Comparison of ENCODE assay signal across 8 cellular contexts in the genomic region with DNA sequence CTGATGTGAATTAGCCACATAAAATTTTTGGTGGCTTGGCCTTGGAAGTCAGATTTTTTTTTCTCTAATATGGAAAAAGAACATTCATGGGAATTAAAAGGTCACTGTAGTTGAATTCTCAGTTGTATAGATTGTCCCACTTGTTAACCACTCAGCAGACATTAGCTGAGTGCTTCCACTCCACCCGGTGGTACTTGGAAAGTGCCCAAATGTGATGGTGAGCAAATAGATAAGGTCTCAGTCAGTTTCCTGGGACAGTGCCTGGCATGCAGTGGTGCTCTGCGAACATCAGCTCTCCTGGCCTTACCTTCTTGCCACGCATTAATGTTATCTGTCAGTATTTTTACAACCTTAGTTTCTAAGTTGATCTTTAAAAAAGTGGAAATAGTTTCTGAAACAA. TPM values are rescaled to one million over a fixed set of nuclear protein-coding genes. Genes with fewer than 3 reads are reported as not detected.
DNase-seq lines count a peak whose midpoint lies in the region; ATAC-seq, FAIRE-seq and TF ChIP-seq lines count a peak whose summit lies in the region.

No MANE protein-coding gene starts in this region.

- H3K79me2 ChIP-seq in K562 (ENCODE audit: control insufficient read depth, insufficient read depth, low read length): peaks cover 99% of the 10 kb centered on the region

- H3K9me1 ChIP-seq in K562 (ENCODE audit: control insufficient read depth, insufficient read depth, low read length): no peaks in the 10 kb centered on the region

- no peak for TF ChIP-seq RAD21 in K562 (CRISPR knock-in tag; conservative IDR thresholded peaks at IDR 0.05 in 1 of 2, IDR thresholded peaks at IDR 0.05 in 1 of 2)

- peak overlapping the region; percentile 94 for H3K4me2 ChIP-seq in K562 (ENCODE audit: insufficient read depth, low read length)

- in situ Hi-C loops in K562 (cut with MboI): no loop called here

- FAIRE-seq in K562 (lab: Jason Lieb, UNC): no peak

- TF ChIP-seq CTCF in AG04450 (IDR thresholded peaks at IDR 0.05; ENCODE audit: low read depth, low read length): no peak
- no peak for TF ChIP-seq CTCF in K562 (IDR thresholded peaks at IDR 0.05 in 2 of 3, conservative IDR thresholded peaks at IDR 0.05 in 1 of 3; ENCODE audit: insufficient read depth in 2 of 3, low read depth in 1 of 3, low read length in 3 of 3)
- TF ChIP-seq CTCF in right lobe of liver (IDR thresholded peaks at IDR 0.05): no peak

- CTCF ChIA-PET in AG04450 (lab: Charles Lee) (no interaction called here), K562 (lab: Yijun Ruan, JAX; ENCODE audit: low intra/inter-chr PET ratio) (no interaction called here)

- no peak for DNase-seq in AG04450 (ENCODE audit: low read depth, low spot score)
- DNase-seq in HuH-7 (ENCODE audit: low spot score): peak; percentile 25
- peak in 2 of 4 experiments; percentile 17 to 58 for DNase-seq in K562 (ENCODE audit: extremely low read depth in 1 of 4, low spot score in 3 of 4)
- peak in 1 of 3 donors; percentile 34 for DNase-seq in right lobe of liver
- no peak for DNase-seq in AML-193 (lab: John Stamatoyannopoulos, UW)
- DNase-seq in mesenteric fat pad (ENCODE audit: low spot score): no peak
- no peak for DNase-seq in cerebellar cortex (ENCODE audit: low spot score)
- no peak for DNase-seq in NCI-H345 treated with DMSO at 0.1 percent for 48 hours (lab: John Stamatoyannopoulos, UW; ENCODE audit: unreplicated experiment)

- H3K9me3 ChIP-seq in AG04450 (ENCODE audit: control insufficient read depth, insufficient read depth, low read length) (peaks cover 4% of the 10 kb centered on the region; the same call in 1 of the 2 replicates), K562 (replicated peaks; ENCODE audit: control insufficient read depth, insufficient read depth, low read depth, low read length) (no peaks in the 10 kb centered on the region), right lobe of liver (no peaks in the 10 kb centered on the region)

- intact Hi-C loops in K562 (cut with micrococcal nuclease): loop anchor here (2.0 kb wide), 1 partner anchor 29 kb away; the partner anchor contains the start of gene TAF3
- intact Hi-C loops in right lobe of liver (cut with DNase I): no loop called here

- H4K20me1 ChIP-seq in K562 (replicated peaks; ENCODE audit: control insufficient read depth, insufficient read depth, low read length): peaks cover 19% of the 10 kb centered on the region; the same call in 1 of the 2 replicates

- no peak for TF ChIP-seq EP300 in K562 (IDR thresholded peaks at IDR 0.05; ENCODE audit: low read length)

- no TSS peak for BruUV-seq in K562 (replicated peaks; lab: Mats Ljungman, UMichigan)

- ATAC-seq in K562 (no peak), right lobe of liver (peak in 1 of 4 donors; percentile 8)

- peaks cover 42% of the 10 kb centered on the region for H3K36me3 ChIP-seq in K562 (ENCODE audit: control insufficient read depth, insufficient read depth, low read length)
- H3K36me3 ChIP-seq in right lobe of liver: no peaks in the 10 kb centered on the region

- no peak for TF ChIP-seq POLR2A in K562 (conservative IDR thresholded peaks at IDR 0.05)
- no peak for TF ChIP-seq POLR2A in right lobe of liver (IDR thresholded peaks at IDR 0.05)

- H3K27me3 ChIP-seq in AG04450 (ENCODE audit: control insufficient read depth, insufficient read depth, low read length) (no peaks in the 10 kb centered on the region), K562 (ENCODE audit: control insufficient read depth in 2 of 2, insufficient read depth in 2 of 2, low read length in 2 of 2) (no peaks in the 10 kb centered on the region), right lobe of liver (no peaks in the 10 kb centered on the region)

- peaks cover 4 to 13% of the 10 kb centered on the region in 2 experiments; a peak in 4 of 5 replicates for H3K4me1 ChIP-seq in K562 (replicated peaks in 1 of 2; ENCODE audit: control insufficient read depth in 2 of 2, insufficient read depth in 2 of 2, low read length in 2 of 2)
- peaks cover 0 to 36% (median 9%) of the 10 kb centered on the region in 4 donors for H3K4me1 ChIP-seq in right lobe of liver

- 7% methylated on average over 3 of the region's 3 CpGs for WGBS in K562 (ENCODE audit: insufficient coverage, low coverage, missing lambda C conversion rate)
- WGBS in right lobe of liver (ENCODE audit: insufficient coverage, low coverage, low lambda C conversion rate, missing lambda C conversion rate): 15% methylated on average over 3 of the region's 3 CpGs

- H2AFZ ChIP-seq in K562 (ENCODE audit: low read depth, low read length): no peak overlapping the region

- H3K4me3 ChIP-seq in AG04450 (ENCODE audit: low read depth, low read length) (peak overlapping the region; percentile 98), K562 (peak overlapping the region; percentile 92), right lobe of liver (peak overlapping the region; percentile 85 to 97 (median 95))

- H3K27ac ChIP-seq in AG04450 (ENCODE audit: low read depth, low read length) (no peak overlapping the region), K562 (ENCODE audit: extremely low read depth, low read depth, low read length) (peak overlapping the region; percentile 87; the same call in 1 of the 3 replicates), right lobe of liver (no peak overlapping the region)

- H3K9ac ChIP-seq in K562 (ENCODE audit: insufficient read depth in 1 of 2, low read depth in 2 of 2, low read length in 2 of 2): peak overlapping the region in 1 of 2 experiments; percentile 94; a peak in 3 of 4 replicates

- POLR2A ChIA-PET in AG04450 (lab: Yijun Ruan, JAX): no interaction called here
- POLR2A ChIA-PET in K562 (lab: Yijun Ruan, JAX): interaction anchor here (1.4 to 3.1 kb wide), 2 partner anchors 26 to 29 kb away, joined by 3 to 12 read pairs; partner anchors contain the start of gene TAF3

RNA-seq across cellular contexts. Expression of gene ATP5F1C, which starts 1.4 kb away (rescaled TPM):
- polyA plus RNA-seq in AG04450 (2011; rRNA removed): 378 and 456 TPM in 2 replicates
- 110 and 141 TPM in 2 replicates for polyA minus RNA-seq in AG04450 (2011; rRNA and poly(A)+ RNA removed)
- 125 and 199 TPM in 2 replicates for total RNA-seq in K562 (2011; cell fraction: chromatin; rRNA removed; ENCODE audit: low replicate concordance)
- 102 and 104 TPM in 2 replicates for total RNA-seq in K562 (2011; cell fraction: nucleolus; rRNA removed)
- total RNA-seq in K562 (2011; cell fraction: nucleoplasm; rRNA removed): 144 and 173 TPM in 2 replicates
- 356 and 389 TPM in 2 replicates for total RNA-seq in K562 (2014; rRNA removed)
- total RNA-seq in K562 (2014; rRNA removed; fragmentation: Illumina TruSeq; extraction: Trizol): 559 and 608 TPM in 2 replicates
- 452 and 493 TPM in 2 replicates for total RNA-seq in K562 (2015; rRNA removed; fragmentation: Illumina TruSeq; extraction: Trizol)
- total RNA-seq in K562 (2021): 409 and 465 TPM in 2 replicates
- polyA plus RNA-seq in K562 (2011; rRNA removed): 766 and 904 TPM in 2 replicates
- polyA plus RNA-seq in K562 (2011; cell fraction: cytosol; rRNA removed): 279 and 353 TPM in 2 replicates
- polyA plus RNA-seq in K562 (2011; cell fraction: nucleus; rRNA removed): 162 and 279 TPM in 2 replicates
- 367 and 617 TPM in 2 replicates for polyA plus RNA-seq in K562 (2012)
- polyA plus RNA-seq in K562 (2014; fragmentation: Illumina TruSeq; extraction: Trizol): 466 and 557 TPM in 2 replicates
- 1,000 to 10,000 TPM; 1,372 to 1,475 TPM for polyA plus RNA-seq in K562 (2014; fragmentation: Nextera tagmentation; extraction: Ambion mirVana)
- 557 and 719 TPM in 2 replicates for polyA plus RNA-seq in K562 (2014; rRNA removed)
- polyA minus RNA-seq in K562 (2011; rRNA and poly(A)+ RNA removed): 359 and 407 TPM in 2 replicates
- polyA minus RNA-seq in K562 (2011; cell fraction: cytosol; rRNA and poly(A)+ RNA removed): 174 and 190 TPM in 2 replicates
- polyA minus RNA-seq in K562 (2011; cell fraction: nucleus; rRNA and poly(A)+ RNA removed): 66.1 and 141 TPM in 2 replicates
- 100 to 1,000 TPM; 177 to 376 (median 210) TPM for total RNA-seq in right lobe of liver
- 206 TPM for total RNA-seq in mesenteric fat pad

RNA-seq across cellular contexts. Expression of gene KIN, which starts 1.6 kb away (rescaled TPM):
- polyA plus RNA-seq in AG04450 (2011; rRNA removed): 10.2 and 16.0 TPM in 2 replicates
- polyA minus RNA-seq in AG04450 (2011; rRNA and poly(A)+ RNA removed): 3.1 and 5.0 TPM in 2 replicates
- total RNA-seq in K562 (2011; cell fraction: chromatin; rRNA removed; ENCODE audit: low replicate concordance): 9.9 and 21.8 TPM in 2 replicates
- total RNA-seq in K562 (2011; cell fraction: nucleolus; rRNA removed): 6.8 TPM in 2 replicates
- total RNA-seq in K562 (2011; cell fraction: nucleoplasm; rRNA removed): 12.8 and 24.7 TPM in 2 replicates
- 13.6 and 14.4 TPM in 2 replicates for total RNA-seq in K562 (2014; rRNA removed)
- total RNA-seq in K562 (2014; rRNA removed; fragmentation: Illumina TruSeq; extraction: Trizol): 16.0 and 16.9 TPM in 2 replicates
- total RNA-seq in K562 (2015; rRNA removed; fragmentation: Illumina TruSeq; extraction: Trizol): 17.2 and 18.4 TPM in 2 replicates
- 9.7 and 11.7 TPM in 2 replicates for total RNA-seq in K562 (2021)
- 6.7 and 13.8 TPM in 2 replicates for polyA plus RNA-seq in K562 (2011; rRNA removed)
- 1.2 and 1.8 TPM in 2 replicates for polyA plus RNA-seq in K562 (2011; cell fraction: cytosol; rRNA removed)
- polyA plus RNA-seq in K562 (2011; cell fraction: nucleus; rRNA removed): 4.2 and 5.9 TPM in 2 replicates
- polyA plus RNA-seq in K562 (2012): 12.6 and 13.0 TPM in 2 replicates
- polyA plus RNA-seq in K562 (2014; fragmentation: Illumina TruSeq; extraction: Trizol): 11.8 and 14.5 TPM in 2 replicates
- polyA plus RNA-seq in K562 (2014; fragmentation: Nextera tagmentation; extraction: Ambion mirVana): 10 to 100 TPM; 30.7 to 35.6 TPM
- polyA plus RNA-seq in K562 (2014; rRNA removed): 13.9 and 23.4 TPM in 2 replicates
- 5.2 and 5.5 TPM in 2 replicates for polyA minus RNA-seq in K562 (2011; rRNA and poly(A)+ RNA removed)
- 2.2 and 3.6 TPM in 2 replicates for polyA minus RNA-seq in K562 (2011; cell fraction: cytosol; rRNA and poly(A)+ RNA removed)
- polyA minus RNA-seq in K562 (2011; cell fraction: nucleus; rRNA and poly(A)+ RNA removed): 4.4 and 7.2 TPM in 2 replicates
- 1 to 10 TPM; 2.3 to 4.3 (median 3.4) TPM for total RNA-seq in right lobe of liver
- 10.6 TPM for total RNA-seq in mesenteric fat pad

RNA-seq across cellular contexts. Expression of gene TAF3, which starts 28.9 kb away (rescaled TPM):
- polyA plus RNA-seq in AG04450 (2011; rRNA removed): 2.3 and 3.1 TPM in 2 replicates
- polyA minus RNA-seq in AG04450 (2011; rRNA and poly(A)+ RNA removed): 2.3 and 2.7 TPM in 2 replicates
- 6.2 and 11.8 TPM in 2 replicates for total RNA-seq in K562 (2011; cell fraction: chromatin; rRNA removed; ENCODE audit: low replicate concordance)
- total RNA-seq in K562 (2011; cell fraction: nucleolus; rRNA removed): 5.5 and 6.1 TPM in 2 replicates
- total RNA-seq in K562 (2011; cell fraction: nucleoplasm; rRNA removed): 7.3 and 7.6 TPM in 2 replicates
- 3.8 and 4.4 TPM in 2 replicates for total RNA-seq in K562 (2014; rRNA removed)
- total RNA-seq in K562 (2014; rRNA removed; fragmentation: Illumina TruSeq; extraction: Trizol): 3.3 and 4.4 TPM in 2 replicates
- total RNA-seq in K562 (2015; rRNA removed; fragmentation: Illumina TruSeq; extraction: Trizol): 4.1 TPM in 2 replicates
- 9.2 and 9.6 TPM in 2 replicates for total RNA-seq in K562 (2021)
- polyA plus RNA-seq in K562 (2011; rRNA removed): 2.4 and 2.8 TPM in 2 replicates
- polyA plus RNA-seq in K562 (2011; cell fraction: cytosol; rRNA removed): 1.2 TPM in 2 replicates
- polyA plus RNA-seq in K562 (2011; cell fraction: nucleus; rRNA removed): 2.6 and 3.5 TPM in 2 replicates
- 5.6 and 6.2 TPM in 2 replicates for polyA plus RNA-seq in K562 (2012)
- polyA plus RNA-seq in K562 (2014; fragmentation: Illumina TruSeq; extraction: Trizol): 8.7 and 9.9 TPM in 2 replicates
- polyA plus RNA-seq in K562 (2014; fragmentation: Nextera tagmentation; extraction: Ambion mirVana): 1 to 10 TPM; 1.5 to 2.0 TPM
- polyA plus RNA-seq in K562 (2014; rRNA removed): 3.1 and 4.9 TPM in 2 replicates
- polyA minus RNA-seq in K562 (2011; rRNA and poly(A)+ RNA removed): 4.2 and 4.6 TPM in 2 replicates
- 2.6 and 2.8 TPM in 2 replicates for polyA minus RNA-seq in K562 (2011; cell fraction: cytosol; rRNA and poly(A)+ RNA removed)
- 6.1 and 6.3 TPM in 2 replicates for polyA minus RNA-seq in K562 (2011; cell fraction: nucleus; rRNA and poly(A)+ RNA removed)
- total RNA-seq in right lobe of liver: 1 to 10 TPM; 1.9 to 3.5 (median 3.0) TPM
- total RNA-seq in mesenteric fat pad: 8.3 TPM
